ENCODE assay signal across 22 cellular contexts in the genomic region with DNA sequence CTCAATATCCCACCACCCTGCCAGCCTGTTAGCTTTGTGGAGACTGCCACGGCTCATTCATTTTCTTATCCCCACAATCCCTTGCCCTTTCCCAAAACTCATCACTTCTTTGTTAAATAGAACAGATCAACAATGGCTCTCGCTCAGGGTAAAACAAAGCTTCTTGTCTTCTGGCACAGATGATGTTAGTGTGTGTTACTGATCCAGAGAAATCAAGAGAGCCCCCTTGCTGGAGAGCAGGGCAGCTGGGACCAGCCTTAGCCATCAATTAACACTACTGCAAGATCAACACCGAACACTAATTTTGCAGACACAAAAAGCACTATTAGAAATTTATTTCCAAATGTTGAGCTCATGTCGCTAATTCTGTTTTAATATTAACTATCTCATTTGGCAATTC.
DNase-seq lines count a peak whose midpoint lies in the region; FAIRE-seq and TF ChIP-seq lines count a peak whose summit lies in the region.
"Had no signal": no experiment of that assay in that cellular context is flagged by ENCODE, and none has a peak within 500 bp of the region (broad histone marks: within the 10 kb centered on the region; RNA-seq: fewer than 3 reads in every experiment).

No MANE protein-coding gene starts in this region.

- H3K27me3 ChIP-seq in BE2C: no peaks in the 10 kb centered on the region

- peak overlapping the region in 4 of 5 experiments; percentile 1 to 58 (median 31) for H3K27ac Mint-ChIP-seq in brain
- H3K27ac Mint-ChIP-seq: IgD-negative memory B cell had no signal

- TF ChIP-seq CTCF in brain (conservative IDR thresholded peaks at IDR 0.05) (no peak), BE2C (IDR thresholded peaks at IDR 0.05; ENCODE audit: low read depth, low read length) (no peak)

- H3K4me1 Mint-ChIP-seq in brain: peaks cover 38% of the 10 kb centered on the region
- H3K4me1 Mint-ChIP-seq: IgD-negative memory B cell had no signal

- H3K9me3 ChIP-seq in BE2C: no peaks in the 10 kb centered on the region

- peaks cover 39% of the 10 kb centered on the region for H3K4me1 ChIP-seq in BE2C

- H3K36me3 ChIP-seq in BE2C: no peaks in the 10 kb centered on the region

- H3K4me3 Mint-ChIP-seq in brain: no peak overlapping the region
- H3K4me3 Mint-ChIP-seq: IgD-negative memory B cell had no signal

- H3K36me3 Mint-ChIP-seq in brain: no peaks in the 10 kb centered on the region
- H3K36me3 Mint-ChIP-seq: IgD-negative memory B cell had no signal

- H3K9me3 Mint-ChIP-seq in brain: no peaks in the 10 kb centered on the region
- H3K9me3 Mint-ChIP-seq: IgD-negative memory B cell had no signal

- peak overlapping the region; percentile 49 for H3K27ac ChIP-seq in substantia nigra (ENCODE audit: low read depth, low read length, poor library complexity, severe bottlenecking)
- H3K27ac ChIP-seq: HL-60, KMS-11, RWPE1 had no signal

- FAIRE-seq in frontal cortex (lab: Jason Lieb, UNC): peak; percentile 60
- FAIRE-seq: GM18507, H54 had no signal

- no peak overlapping the region for H3K4me3 ChIP-seq in BE2C (ENCODE audit: low read depth, low read length)

- no peaks in the 10 kb centered on the region for H3K27me3 Mint-ChIP-seq in brain

- DNase-seq in frontal cortex (ENCODE audit: low spot score in 2 of 2): peak in 1 of 2 donors; percentile 14
- peak; percentile 44 for DNase-seq in midbrain (lab: John Stamatoyannopoulos, UW)
- DNase-seq in substantia nigra (lab: John Stamatoyannopoulos, UW): peak in 14 of 49 donors; percentile 4 to 54 (median 12)
- DNase-seq in AG08396 (ENCODE audit: low spot score): no peak
- DNase-seq in DMS153 (lab: John Stamatoyannopoulos, UW): no peak
- no peak for DNase-seq in BE2C
- DNase-seq: NCI-H1048, NCI-H1417, NCI-H1694, NCI-H2029 treated with DMSO at 0.1 percent for 48 hours, NCI-H2171, NCI-H446, NCI-H524 treated with DMSO at 0.1 percent for 48 hours, NCI-H82, SHP77 had no signal
